ENCODE assay signal across 11 cellular contexts in genomic region chrX:78543281-78543680, GRCh38.
"Had no signal": no experiment of that assay in that cellular context is flagged by ENCODE, and none has a peak within 500 bp of the region (broad histone marks: within the 10 kb centered on the region; RNA-seq: fewer than 3 reads in every experiment).

No MANE protein-coding gene starts in this region.

- ATAC-seq: GM23338, HCT116 had no signal

- H3K4me1 ChIP-seq: HAP-1 had no signal

- H3K4me2 ChIP-seq: GM23338 had no signal

- FAIRE-seq: H1, H54 had no signal

- H3K4me3 Mint-ChIP-seq: GM23338, H9, HFFc6 had no signal

- H3K27ac ChIP-seq: GM23248 had no signal

- H2AFZ ChIP-seq: GM23248, GM23338 had no signal

- H3K27ac Mint-ChIP-seq: GM23338, H9, HFFc6 had no signal

- H3K9me3 ChIP-seq: HAP-1 had no signal

- H3K9ac ChIP-seq: GM23248 had no signal

- H3K4me3 ChIP-seq: GM23248, GM23338, HAP-1 had no signal

- DNase-seq: GM23248, GOT3, H7, H9, HCEC 1CT, HFFc6 had no signal

- H3K4me1 Mint-ChIP-seq: GM23338, H9 had no signal

- H3K36me3 ChIP-seq: HAP-1 had no signal
